25 cellular contexts compared by ENCODE assay signal in genomic region chr6:116550796-116551195, GRCh38. TPM values are rescaled to one million over a fixed set of nuclear protein-coding genes. Genes with fewer than 3 reads are reported as not detected.
DNase-seq lines count a peak whose midpoint lies in the region; ATAC-seq, FAIRE-seq and TF ChIP-seq lines count a peak whose summit lies in the region.
"Had no signal": no experiment of that assay in that cellular context is flagged by ENCODE, and none has a peak within 500 bp of the region (broad histone marks: within the 10 kb centered on the region; RNA-seq: fewer than 3 reads in every experiment).

No MANE protein-coding gene starts in this region.

- no peak overlapping the region for H4K5ac ChIP-seq in IMR-90 (ENCODE audit: low read depth, low read length)

- ATAC-seq in GM23338, result peak; percentile 44; the same call in 2 of the 3 replicates
- no peak for ATAC-seq in IMR-90 (ENCODE audit: low read depth)
- ATAC-seq in HepG2, result peak; percentile 99
- no peak for ATAC-seq in gastroesophageal sphincter

- H3K4me3 ChIP-seq in GM23338 (no peak overlapping the region), IMR-90 (ENCODE audit: insufficient read depth, low read depth, low read length) (no peak overlapping the region), HepG2 (replicated peaks in 1 of 3; ENCODE audit: insufficient read depth in 1 of 3, low read depth in 2 of 3, low read length in 3 of 3) (no peak overlapping the region; a peak in 1 of 6 replicates), gastroesophageal sphincter (no peak overlapping the region)
- H3K4me3 ChIP-seq: HAP-1 had no signal

- no peak overlapping the region for H2BK120ac ChIP-seq in IMR-90 (ENCODE audit: low read depth, low read length)

- no peak overlapping the region for H3K56ac ChIP-seq in IMR-90 (ENCODE audit: extremely low read depth, insufficient read depth, low read length)

- no peaks in the 10 kb centered on the region for H3K36me3 Mint-ChIP-seq in GM23338 (ENCODE audit: low read depth)
- H3K36me3 Mint-ChIP-seq: CD8-positive, alpha-beta memory T cell; IgD-negative memory B cell had no signal

- no peak overlapping the region for H2BK15ac ChIP-seq in IMR-90 (ENCODE audit: low read depth, low read length)

- in situ Hi-C loops in IMR-90 (cut with MboI; ENCODE audit: low sequenced_read_pairs) (no loop called here), HepG2 (cut with HindIII; ENCODE audit: extremely low pct_ligation_motif_present, low pct_unique_long_range_greater_than_20kb) (no loop called here)

- H3K23ac ChIP-seq in IMR-90 (ENCODE audit: low read depth, low read length), result no peak overlapping the region

- no peaks in the 10 kb centered on the region for H3K9me2 ChIP-seq in GM23338 (ENCODE audit: insufficient read depth)

- H3K27ac ChIP-seq in GM23338 (ENCODE audit: low read depth) (no peak overlapping the region), IMR-90 (ENCODE audit: insufficient read depth, low read length) (no peak overlapping the region), HepG2 (ENCODE audit: extremely low read length, insufficient read depth, low read length) (no peak overlapping the region), gastroesophageal sphincter (no peak overlapping the region)
- H3K27ac ChIP-seq: C4-2B, HL-60 had no signal

- H3K79me1 ChIP-seq in IMR-90 (ENCODE audit: low read depth in 1 of 2, low read length in 2 of 2), result no peaks in the 10 kb centered on the region

- CTCF ChIA-PET in IMR-90 (lab: Yijun Ruan, JAX) (no interaction called here), HepG2 (lab: Yijun Ruan, JAX; ENCODE audit: low intra/inter-chr PET ratio, low total read pairs) (no interaction called here)

- H2BK20ac ChIP-seq in IMR-90 (ENCODE audit: low read depth, low read length), result no peak overlapping the region

- no peak overlapping the region for H3K14ac ChIP-seq in IMR-90 (replicated peaks; ENCODE audit: low read depth, low read length)

- H3K9me3 Mint-ChIP-seq in GM23338, result no peaks in the 10 kb centered on the region
- H3K9me3 Mint-ChIP-seq: CD8-positive, alpha-beta memory T cell; IgD-negative memory B cell had no signal

- TF ChIP-seq POLR2A in IMR-90 (IDR thresholded peaks at IDR 0.05; ENCODE audit: low read depth, low read length), result no peak
- TF ChIP-seq POLR2A in HepG2 (IDR thresholded peaks at IDR 0.05; ENCODE audit: insufficient read depth in 1 of 2, low read depth in 2 of 2, low read length in 2 of 2), result no peak
- no peak for TF ChIP-seq POLR2A in gastroesophageal sphincter (IDR thresholded peaks at IDR 0.05)

- no peak overlapping the region for H4K8ac ChIP-seq in IMR-90 (ENCODE audit: low read depth in 2 of 2, low read length in 2 of 2)

- no peaks in the 10 kb centered on the region for H3K9me1 ChIP-seq in IMR-90 (ENCODE audit: insufficient read depth, low read length)

- intact Hi-C loops in IMR-90 (cut with micrococcal nuclease), result no loop called here
- intact Hi-C loops in HepG2 (cut with micrococcal nuclease; ENCODE audit: unreplicated experiment), result no loop called here

- FAIRE-seq in HepG2 (lab: Jason Lieb, UNC), result peak; percentile 63
- FAIRE-seq: A204.1 had no signal

- POLR2A ChIA-PET in IMR-90 (lab: Charles Lee; ENCODE audit: unreplicated experiment) (no interaction called here), HepG2 (lab: Yijun Ruan, JAX) (no interaction called here)

- BruUV-seq in IMR-90 (replicated peaks; lab: Mats Ljungman, UMichigan), result no TSS peak
- no TSS peak for BruUV-seq in HepG2 (replicated peaks; lab: Mats Ljungman, UMichigan)

- no peak overlapping the region for H3K27ac Mint-ChIP-seq in GM23338
- H3K27ac Mint-ChIP-seq: CD8-positive, alpha-beta memory T cell; IgD-negative memory B cell had no signal

- dilution Hi-C loops in IMR-90 (cut with HindIII; ENCODE audit: low sequenced_read_pairs, unreplicated experiment), result no loop called here

- no peak for TF ChIP-seq RAD21 in IMR-90 (IDR thresholded peaks at IDR 0.05; ENCODE audit: low read length)
- TF ChIP-seq RAD21 in HepG2 (CRISPR knock-in tag; IDR thresholded peaks at IDR 0.05), result no peak

- H4K20me1 ChIP-seq in GM23338 (replicated peaks; ENCODE audit: insufficient read depth), result no peaks in the 10 kb centered on the region
- H4K20me1 ChIP-seq in IMR-90 (ENCODE audit: insufficient read depth, low read length), result no peaks in the 10 kb centered on the region
- no peaks in the 10 kb centered on the region for H4K20me1 ChIP-seq in HepG2 (ENCODE audit: insufficient read depth, low read length)

- H3K4me2 ChIP-seq in GM23338 (no peak overlapping the region), IMR-90 (ENCODE audit: low read depth, low read length) (no peak overlapping the region), HepG2 (ENCODE audit: low read depth, low read length) (peak overlapping the region; percentile 61)

- no peak overlapping the region for H3K18ac ChIP-seq in IMR-90 (ENCODE audit: low read depth, low read length)

- no peaks in the 10 kb centered on the region; the same call in 1 of the 2 replicates for H3K4me1 ChIP-seq in GM23338 (ENCODE audit: insufficient read depth)
- H3K4me1 ChIP-seq in IMR-90 (ENCODE audit: control insufficient read depth, insufficient read depth, low read length), result peaks cover under 1% of the 10 kb centered on the region; the same call in 1 of the 2 replicates
- peaks cover 17% of the 10 kb centered on the region for H3K4me1 ChIP-seq in HepG2 (ENCODE audit: insufficient read depth, low read length)
- H3K4me1 ChIP-seq in gastroesophageal sphincter, result no peaks in the 10 kb centered on the region

- H2BK5ac ChIP-seq in IMR-90 (ENCODE audit: low read depth, low read length, poor library complexity, severe bottlenecking), result no peak overlapping the region

- no peak overlapping the region for H4K91ac ChIP-seq in IMR-90 (ENCODE audit: insufficient read depth, low read depth, low read length)

- DNase-seq in GM23338 (ENCODE audit: low spot score) (no peak), IMR-90 (no peak), UCSD-AML1 (lab: John Stamatoyannopoulos, UW; ENCODE audit: unreplicated experiment) (peak; percentile 8), HepG2 (ENCODE audit: low spot score) (peak; percentile 72), RPMI8226 (no peak)
- no peak for DNase-seq in central memory CD4-positive, alpha-beta T cell
- DNase-seq in activated CD4-positive, alpha-beta T cell treated with anti-CD3 and anti-CD28 coated beads, Interleukin-2, amount 50 U/mL, for 1 hour, result no peak
- DNase-seq: Calu3; CD8-positive, alpha-beta memory T cell; EL; Karpas-422; MV-4-11; NCI-H1436; NCI-H345; NCI-H524; OCI-M1; Right ventricle myocardium superior had no signal

- H3K36me3 ChIP-seq in GM23338 (ENCODE audit: insufficient read depth) (no peaks in the 10 kb centered on the region), IMR-90 (ENCODE audit: control insufficient read depth, insufficient read depth, low read length) (no peaks in the 10 kb centered on the region), HepG2 (replicated peaks in 1 of 2; ENCODE audit: control insufficient read depth in 1 of 2, insufficient read depth in 2 of 2, low read length in 2 of 2) (no peaks in the 10 kb centered on the region), gastroesophageal sphincter (no peaks in the 10 kb centered on the region)
- H3K36me3 ChIP-seq: HAP-1 had no signal

- no peaks in the 10 kb centered on the region for H3K27me3 Mint-ChIP-seq in GM23338 (ENCODE audit: insufficient read depth, low read depth, poor library complexity)

- H2AFZ ChIP-seq in GM23338 (no peak overlapping the region), IMR-90 (replicated peaks; ENCODE audit: low read length, poor library complexity) (peak overlapping the region; percentile 40), HepG2 (ENCODE audit: low read length) (no peak overlapping the region)

- H2AK5ac ChIP-seq in IMR-90 (ENCODE audit: low read depth, low read length), result no peak overlapping the region

- no peaks in the 10 kb centered on the region for H3K27me3 ChIP-seq in GM23338 (ENCODE audit: insufficient read depth)
- no peaks in the 10 kb centered on the region for H3K27me3 ChIP-seq in IMR-90 (ENCODE audit: control insufficient read depth, insufficient read depth, low read length)
- H3K27me3 ChIP-seq in HepG2 (ENCODE audit: control insufficient read depth in 1 of 2, insufficient read depth in 2 of 2, low read length in 2 of 2), result peaks cover 0 to 8% of the 10 kb centered on the region in 2 experiments; a peak in 1 of 5 replicates
- H3K27me3 ChIP-seq in gastroesophageal sphincter, result peaks cover 6% of the 10 kb centered on the region

- no peak overlapping the region for H3K4me3 Mint-ChIP-seq in GM23338
- H3K4me3 Mint-ChIP-seq: CD8-positive, alpha-beta memory T cell; IgD-negative memory B cell had no signal

- H3K9me3 ChIP-seq in IMR-90 (ENCODE audit: control insufficient read depth, insufficient read depth, low read length) (no peaks in the 10 kb centered on the region), HepG2 (ENCODE audit: low read length) (no peaks in the 10 kb centered on the region), gastroesophageal sphincter (no peaks in the 10 kb centered on the region)
- H3K9me3 ChIP-seq: HAP-1 had no signal

- WGBS in IMR-90 (ENCODE audit: extremely low coverage in 2 of 2, insufficient read length in 1 of 2), 2 experiments, result 56% methylated on average over 4 of the region's 4 CpGs; no CpG with 5 or more reads in 1 of the 2 experiments
- 0% methylated on average over 4 of the region's 4 CpGs for WGBS in HepG2 (ENCODE audit: low lambda C conversion rate)
- WGBS in gastroesophageal sphincter (ENCODE audit: low coverage in 1 of 2), 2 donors, result 33 to 36% methylated on average over 4 of the region's 4 CpGs

- H3F3A ChIP-seq in GM23338 (replicated peaks; ENCODE audit: low read depth), result no peaks in the 10 kb centered on the region

- H3K4ac ChIP-seq in IMR-90 (ENCODE audit: low read depth, low read length), result no peak overlapping the region

- H3K79me2 ChIP-seq in GM23338 (replicated peaks; ENCODE audit: insufficient read depth), result no peaks in the 10 kb centered on the region
- no peaks in the 10 kb centered on the region for H3K79me2 ChIP-seq in HepG2 (ENCODE audit: insufficient read depth, low read length)

- TF ChIP-seq EP300 in HepG2 (IDR thresholded peaks at IDR 0.05; ENCODE audit: low read depth in 2 of 2, low read length in 2 of 2) (peak in 1 of 2 experiments; percentile 39; a peak in 1 of 4 replicates), HepG2 (CRISPR knock-in tag; IDR thresholded peaks at IDR 0.05; ENCODE audit: borderline replicate concordance) (no peak), gastroesophageal sphincter (IDR thresholded peaks at IDR 0.05) (no peak)

- no peak overlapping the region for H2AK9ac ChIP-seq in IMR-90 (replicated peaks; ENCODE audit: low read depth, low read length, poor library complexity)

- H3K9ac ChIP-seq in IMR-90 (ENCODE audit: low read depth, low read length), result no peak overlapping the region
- no peak overlapping the region for H3K9ac ChIP-seq in HepG2 (ENCODE audit: insufficient read depth, low read depth, low read length)

- TF ChIP-seq CTCF in GM23338 (conservative IDR thresholded peaks at IDR 0.05; ENCODE audit: low read depth in 2 of 2), result no peak
- no peak for TF ChIP-seq CTCF in IMR-90 (conservative IDR thresholded peaks at IDR 0.05; ENCODE audit: low read depth, low read length)
- no peak for TF ChIP-seq CTCF in HepG2 (CRISPR knock-in tag; IDR thresholded peaks at IDR 0.05)
- TF ChIP-seq CTCF in gastroesophageal sphincter (IDR thresholded peaks at IDR 0.05), result no peak

- H3K4me1 Mint-ChIP-seq in GM23338, result peaks cover 8% of the 10 kb centered on the region; the same call in 2 of the 3 replicates
- H3K4me1 Mint-ChIP-seq: CD8-positive, alpha-beta memory T cell; IgD-negative memory B cell had no signal

RNA-seq across cellular contexts. Expression of gene CALHM4, which starts 2.8 kb away (rescaled TPM):
- total RNA-seq in GM23338 (2014; rRNA removed; shearing (Covaris generic)), result not detected in 2 replicates
- polyA plus RNA-seq in GM23338 (2016; fragmentation: Nextera tagmentation; extraction: Ambion mirVana) (not detected in 2 replicates), IMR-90 (2012; rRNA removed) (0.07 and 0.11 TPM in 2 replicates), HepG2 (2011; rRNA removed) (not detected in 2 replicates)
- total RNA-seq in IMR-90 (2012; rRNA removed) (not detected in 2 replicates), HepG2 (2016; rRNA removed; fragmentation: Illumina TruSeq; extraction: Trizol) (not detected in 2 replicates), gastroesophageal sphincter (not detected)
- polyA plus RNA-seq in IMR-90 (2012; cell fraction: cytosol; rRNA removed), result not detected in 2 replicates
- polyA plus RNA-seq in IMR-90 (2012; cell fraction: nucleus; rRNA removed; ENCODE audit: low replicate concordance), result 0.04 and 0.16 TPM in 2 replicates
- not detected in 2 replicates for total RNA-seq in HepG2 (2016; cell fraction: cytosol; rRNA removed; fragmentation: Illumina TruSeq; extraction: Trizol; ENCODE audit: low read depth)
- total RNA-seq in HepG2 (2016; cell fraction: insoluble cytoplasmic fraction; rRNA removed; fragmentation: Illumina TruSeq; extraction: Trizol), result not detected in 2 replicates
- not detected in 2 replicates for total RNA-seq in HepG2 (2016; cell fraction: membrane; rRNA removed; fragmentation: Illumina TruSeq; extraction: Trizol)
- total RNA-seq in HepG2 (2016; cell fraction: nucleus; rRNA removed; fragmentation: Illumina TruSeq; extraction: Trizol), result not detected in 2 replicates
- 0.05 TPM in 2 replicates for polyA plus RNA-seq in HepG2 (2011; cell fraction: cytosol; rRNA removed)
- polyA plus RNA-seq in HepG2 (2011; cell fraction: nucleus; rRNA removed), result not detected in 2 replicates
- polyA plus RNA-seq in HepG2 (2012), result 0.44 TPM in 1 of 2 replicates, not detected in the other
- not detected in 2 replicates for polyA plus RNA-seq in HepG2 (2016; cell fraction: cytosol; fragmentation: Illumina TruSeq; extraction: Trizol; ENCODE audit: low read depth)
- polyA plus RNA-seq in HepG2 (2016; cell fraction: insoluble cytoplasmic fraction; fragmentation: Illumina TruSeq; extraction: Trizol; ENCODE audit: low read depth), result not detected in 2 replicates
- not detected in 2 replicates for polyA plus RNA-seq in HepG2 (2016; cell fraction: membrane; fragmentation: Illumina TruSeq; extraction: Trizol; ENCODE audit: low read depth)
- not detected in 2 replicates for polyA plus RNA-seq in HepG2 (2016; cell fraction: nucleus; fragmentation: Illumina TruSeq; extraction: Trizol; ENCODE audit: insufficient read depth, low read depth)
- polyA minus RNA-seq in HepG2 (2011; rRNA and poly(A)+ RNA removed; ENCODE audit: low replicate concordance), result 0.28 TPM in 1 of 2 replicates, not detected in the other
- polyA minus RNA-seq in HepG2 (2011; cell fraction: cytosol; rRNA and poly(A)+ RNA removed), result not detected in 2 replicates
- not detected in 2 replicates for polyA minus RNA-seq in HepG2 (2011; cell fraction: nucleus; rRNA and poly(A)+ RNA removed)
- total RNA-seq: Calu3; CD8-positive, alpha-beta memory T cell; HT-29; M059J; Right ventricle myocardium superior had no signal
- polyA plus RNA-seq: CD8-positive, alpha-beta memory T cell; IgD-negative memory B cell had no signal

RNA-seq across cellular contexts. Expression of gene TRAPPC3L, which starts 5.3 kb away (rescaled TPM):
- total RNA-seq in GM23338 (2014; rRNA removed; shearing (Covaris generic)), result not detected in 2 replicates
- polyA plus RNA-seq in GM23338 (2016; fragmentation: Nextera tagmentation; extraction: Ambion mirVana) (not detected in 2 replicates), IMR-90 (2012; rRNA removed) (0.03 TPM in 1 of 2 replicates, not detected in the other), HepG2 (2011; rRNA removed) (not detected in 2 replicates)
- total RNA-seq in IMR-90 (2012; rRNA removed) (under 0.01 TPM in 1 of 2 replicates, not detected in the other), HepG2 (2016; rRNA removed; fragmentation: Illumina TruSeq; extraction: Trizol) (not detected in 2 replicates), gastroesophageal sphincter (not detected)
- not detected in 2 replicates for polyA plus RNA-seq in IMR-90 (2012; cell fraction: cytosol; rRNA removed)
- not detected in 2 replicates for polyA plus RNA-seq in IMR-90 (2012; cell fraction: nucleus; rRNA removed; ENCODE audit: low replicate concordance)
- not detected in 2 replicates for total RNA-seq in HepG2 (2016; cell fraction: cytosol; rRNA removed; fragmentation: Illumina TruSeq; extraction: Trizol; ENCODE audit: low read depth)
- not detected in 2 replicates for total RNA-seq in HepG2 (2016; cell fraction: insoluble cytoplasmic fraction; rRNA removed; fragmentation: Illumina TruSeq; extraction: Trizol)
- total RNA-seq in HepG2 (2016; cell fraction: membrane; rRNA removed; fragmentation: Illumina TruSeq; extraction: Trizol), result not detected in 2 replicates
- not detected in 2 replicates for total RNA-seq in HepG2 (2016; cell fraction: nucleus; rRNA removed; fragmentation: Illumina TruSeq; extraction: Trizol)
- not detected in 2 replicates for polyA plus RNA-seq in HepG2 (2011; cell fraction: cytosol; rRNA removed)
- not detected in 2 replicates for polyA plus RNA-seq in HepG2 (2011; cell fraction: nucleus; rRNA removed)
- polyA plus RNA-seq in HepG2 (2012), result not detected in 2 replicates
- not detected in 2 replicates for polyA plus RNA-seq in HepG2 (2016; cell fraction: cytosol; fragmentation: Illumina TruSeq; extraction: Trizol; ENCODE audit: low read depth)
- polyA plus RNA-seq in HepG2 (2016; cell fraction: insoluble cytoplasmic fraction; fragmentation: Illumina TruSeq; extraction: Trizol; ENCODE audit: low read depth), result not detected in 2 replicates
- not detected in 2 replicates for polyA plus RNA-seq in HepG2 (2016; cell fraction: membrane; fragmentation: Illumina TruSeq; extraction: Trizol; ENCODE audit: low read depth)
- not detected in 2 replicates for polyA plus RNA-seq in HepG2 (2016; cell fraction: nucleus; fragmentation: Illumina TruSeq; extraction: Trizol; ENCODE audit: insufficient read depth, low read depth)
- polyA minus RNA-seq in HepG2 (2011; rRNA and poly(A)+ RNA removed; ENCODE audit: low replicate concordance), result 2.7 TPM in 1 of 2 replicates, not detected in the other
- not detected in 2 replicates for polyA minus RNA-seq in HepG2 (2011; cell fraction: cytosol; rRNA and poly(A)+ RNA removed)
- polyA minus RNA-seq in HepG2 (2011; cell fraction: nucleus; rRNA and poly(A)+ RNA removed), result not detected in 2 replicates
- total RNA-seq: Calu3; CD8-positive, alpha-beta memory T cell; HT-29 had no signal
- polyA plus RNA-seq: CD8-positive, alpha-beta memory T cell; IgD-negative memory B cell had no signal

RNA-seq across cellular contexts. Expression of gene RWDD1, which starts 20.5 kb away (rescaled TPM):
- 20.2 and 24.0 TPM in 2 replicates for total RNA-seq in GM23338 (2014; rRNA removed; shearing (Covaris generic))
- polyA plus RNA-seq in GM23338 (2016; fragmentation: Nextera tagmentation; extraction: Ambion mirVana) (171 TPM in 2 replicates), IMR-90 (2012; rRNA removed) (22.8 and 23.6 TPM in 2 replicates), HepG2 (2011; rRNA removed) (20.9 and 27.4 TPM in 2 replicates)
- total RNA-seq in IMR-90 (2012; rRNA removed) (35.8 and 92.8 TPM in 2 replicates), HepG2 (2016; rRNA removed; fragmentation: Illumina TruSeq; extraction: Trizol) (67.1 and 90.5 TPM in 2 replicates), gastroesophageal sphincter (10 to 100 TPM; 56.1 to 77.3 (median 60.3) TPM)
- polyA plus RNA-seq in IMR-90 (2012; cell fraction: cytosol; rRNA removed), result 12.9 and 19.1 TPM in 2 replicates
- polyA plus RNA-seq in IMR-90 (2012; cell fraction: nucleus; rRNA removed; ENCODE audit: low replicate concordance), result 4.5 and 6.9 TPM in 2 replicates
- total RNA-seq in HepG2 (2016; cell fraction: cytosol; rRNA removed; fragmentation: Illumina TruSeq; extraction: Trizol; ENCODE audit: low read depth), result 105 and 125 TPM in 2 replicates
- total RNA-seq in HepG2 (2016; cell fraction: insoluble cytoplasmic fraction; rRNA removed; fragmentation: Illumina TruSeq; extraction: Trizol), result 63.5 and 89.9 TPM in 2 replicates
- 130 and 134 TPM in 2 replicates for total RNA-seq in HepG2 (2016; cell fraction: membrane; rRNA removed; fragmentation: Illumina TruSeq; extraction: Trizol)
- 31.8 and 32.2 TPM in 2 replicates for total RNA-seq in HepG2 (2016; cell fraction: nucleus; rRNA removed; fragmentation: Illumina TruSeq; extraction: Trizol)
- 15.5 and 18.4 TPM in 2 replicates for polyA plus RNA-seq in HepG2 (2011; cell fraction: cytosol; rRNA removed)
- polyA plus RNA-seq in HepG2 (2011; cell fraction: nucleus; rRNA removed), result 4.1 and 4.9 TPM in 2 replicates
- polyA plus RNA-seq in HepG2 (2012), result 36.7 and 37.0 TPM in 2 replicates
- polyA plus RNA-seq in HepG2 (2016; cell fraction: cytosol; fragmentation: Illumina TruSeq; extraction: Trizol; ENCODE audit: low read depth), result 175 and 218 TPM in 2 replicates
- polyA plus RNA-seq in HepG2 (2016; cell fraction: insoluble cytoplasmic fraction; fragmentation: Illumina TruSeq; extraction: Trizol; ENCODE audit: low read depth), result 130 and 131 TPM in 2 replicates
- 166 and 180 TPM in 2 replicates for polyA plus RNA-seq in HepG2 (2016; cell fraction: membrane; fragmentation: Illumina TruSeq; extraction: Trizol; ENCODE audit: low read depth)
- 53.5 and 59.6 TPM in 2 replicates for polyA plus RNA-seq in HepG2 (2016; cell fraction: nucleus; fragmentation: Illumina TruSeq; extraction: Trizol; ENCODE audit: insufficient read depth, low read depth)
- polyA minus RNA-seq in HepG2 (2011; rRNA and poly(A)+ RNA removed; ENCODE audit: low replicate concordance), result 8.1 and 8.3 TPM in 2 replicates
- 8.3 and 9.7 TPM in 2 replicates for polyA minus RNA-seq in HepG2 (2011; cell fraction: cytosol; rRNA and poly(A)+ RNA removed)
- 8.8 and 13.2 TPM in 2 replicates for polyA minus RNA-seq in HepG2 (2011; cell fraction: nucleus; rRNA and poly(A)+ RNA removed)

RNA-seq across cellular contexts. Expression of gene CALHM5, which starts 39.4 kb away (rescaled TPM):
- 0.10 and 0.16 TPM in 2 replicates for total RNA-seq in GM23338 (2014; rRNA removed; shearing (Covaris generic))
- polyA plus RNA-seq in GM23338 (2016; fragmentation: Nextera tagmentation; extraction: Ambion mirVana) (0.02 and 0.03 TPM in 2 replicates), IMR-90 (2012; rRNA removed) (2.8 and 3.3 TPM in 2 replicates), HepG2 (2011; rRNA removed) (not detected in 2 replicates)
- total RNA-seq in IMR-90 (2012; rRNA removed) (10.6 and 10.8 TPM in 2 replicates), HepG2 (2016; rRNA removed; fragmentation: Illumina TruSeq; extraction: Trizol) (not detected in 2 replicates), gastroesophageal sphincter (1 to 10 TPM in 3 of 4 donors, under 1 TPM in 1; 0.81 to 6.0 (median 3.0) TPM)
- 1.1 and 2.0 TPM in 2 replicates for polyA plus RNA-seq in IMR-90 (2012; cell fraction: cytosol; rRNA removed)
- 0.29 and 1.6 TPM in 2 replicates for polyA plus RNA-seq in IMR-90 (2012; cell fraction: nucleus; rRNA removed; ENCODE audit: low replicate concordance)
- not detected in 2 replicates for total RNA-seq in HepG2 (2016; cell fraction: cytosol; rRNA removed; fragmentation: Illumina TruSeq; extraction: Trizol; ENCODE audit: low read depth)
- not detected in 2 replicates for total RNA-seq in HepG2 (2016; cell fraction: insoluble cytoplasmic fraction; rRNA removed; fragmentation: Illumina TruSeq; extraction: Trizol)
- total RNA-seq in HepG2 (2016; cell fraction: membrane; rRNA removed; fragmentation: Illumina TruSeq; extraction: Trizol), result not detected in 2 replicates
- not detected in 2 replicates for total RNA-seq in HepG2 (2016; cell fraction: nucleus; rRNA removed; fragmentation: Illumina TruSeq; extraction: Trizol)
- not detected in 2 replicates for polyA plus RNA-seq in HepG2 (2011; cell fraction: cytosol; rRNA removed)
- polyA plus RNA-seq in HepG2 (2011; cell fraction: nucleus; rRNA removed), result not detected in 2 replicates
- not detected in 2 replicates for polyA plus RNA-seq in HepG2 (2012)
- not detected in 2 replicates for polyA plus RNA-seq in HepG2 (2016; cell fraction: cytosol; fragmentation: Illumina TruSeq; extraction: Trizol; ENCODE audit: low read depth)
- not detected in 2 replicates for polyA plus RNA-seq in HepG2 (2016; cell fraction: insoluble cytoplasmic fraction; fragmentation: Illumina TruSeq; extraction: Trizol; ENCODE audit: low read depth)
- polyA plus RNA-seq in HepG2 (2016; cell fraction: membrane; fragmentation: Illumina TruSeq; extraction: Trizol; ENCODE audit: low read depth), result not detected in 2 replicates
- polyA plus RNA-seq in HepG2 (2016; cell fraction: nucleus; fragmentation: Illumina TruSeq; extraction: Trizol; ENCODE audit: insufficient read depth, low read depth), result not detected in 2 replicates
- not detected in 2 replicates for polyA minus RNA-seq in HepG2 (2011; rRNA and poly(A)+ RNA removed; ENCODE audit: low replicate concordance)
- not detected in 2 replicates for polyA minus RNA-seq in HepG2 (2011; cell fraction: cytosol; rRNA and poly(A)+ RNA removed)
- not detected in 2 replicates for polyA minus RNA-seq in HepG2 (2011; cell fraction: nucleus; rRNA and poly(A)+ RNA removed)
- total RNA-seq: CD8-positive, alpha-beta memory T cell had no signal
- polyA plus RNA-seq: CD8-positive, alpha-beta memory T cell; IgD-negative memory B cell had no signal

Comparison
In these comparisons a context has a peak if more than half of its experiments do, and no peak if none do; other contexts are left out.
1. ATAC-seq: peak in GM23338 (single experiment) and HepG2 (single experiment); none in IMR-90 (single experiment) and gastroesophageal sphincter (single experiment).
2. DNase-seq: peak in UCSD-AML1 (single experiment) and HepG2 (single experiment); none in GM23338 (single experiment), IMR-90 (single experiment), RPMI8226 (single experiment), central memory CD4-positive, alpha-beta T cell (single experiment) and activated CD4-positive, alpha-beta T cell treated with anti-CD3 and anti-CD28 coated beads, Interleukin-2, amount 50 U/mL, for 1 hour (single experiment).